8 cellular contexts compared by ENCODE assay signal in genomic region chr20:18466574-18466893, GRCh38. TPM values are rescaled to one million over a fixed set of nuclear protein-coding genes. Genes with fewer than 3 reads are reported as not detected.
DNase-seq lines count a peak whose midpoint lies in the region; ATAC-seq and TF ChIP-seq lines count a peak whose summit lies in the region.

No MANE protein-coding gene starts in this region.

- H3K4me3 ChIP-seq in fibroblast of the aortic adventitia (ENCODE audit: low read depth, low read length) (peak overlapping the region; percentile 97), parathyroid adenoma (ENCODE audit: low read depth, low read length) (peak overlapping the region; percentile 91)

- H3K4me1 ChIP-seq in parathyroid adenoma = no peaks in the 10 kb centered on the region

- no peak overlapping the region for H3K9ac ChIP-seq in parathyroid adenoma

- TF ChIP-seq POLR2A in Raji (IDR thresholded peaks at IDR 0.05; ENCODE audit: insufficient read depth, low read depth, low read length) = peak; percentile 34; the same call in 1 of the 2 replicates

- no peaks in the 10 kb centered on the region for H3K9me3 Mint-ChIP-seq in HFFc6

- no peak for DNase-seq in HFFc6
- no peak for DNase-seq in fibroblast of the aortic adventitia (ENCODE audit: low read depth)
- no peak for DNase-seq in KG1 (lab: John Stamatoyannopoulos, UW)
- no peak for DNase-seq in NOMO-1 treated with dmso at 0.1 percent for 144 hours (lab: John Stamatoyannopoulos, UW; ENCODE audit: unreplicated experiment)

- peak overlapping the region; percentile 83 for H3K27ac ChIP-seq in parathyroid adenoma

- ATAC-seq in GM18502 (IDR thresholded peaks at IDR 0.05; ENCODE audit: poor library complexity, unreplicated experiment) (peak; percentile 29), HG02885 (IDR thresholded peaks at IDR 0.05; ENCODE audit: poor library complexity, unreplicated experiment) (no peak)

- peak overlapping the region; percentile 92 for H2AFZ ChIP-seq in parathyroid adenoma

- H3K4me2 ChIP-seq in parathyroid adenoma (ENCODE audit: low read length) = peak overlapping the region; percentile 89

- TF ChIP-seq CTCF in HFFc6 (IDR thresholded peaks at IDR 0.05) (no peak), fibroblast of the aortic adventitia (IDR thresholded peaks at IDR 0.05; ENCODE audit: insufficient read depth, low read length) (no peak), parathyroid adenoma (IDR thresholded peaks at IDR 0.05) (no peak)

- peaks cover 25% of the 10 kb centered on the region for H3K4me1 Mint-ChIP-seq in HFFc6 (ENCODE audit: low read depth)

- H3K4me3 Mint-ChIP-seq in HFFc6 = peak overlapping the region; percentile 99

- no peaks in the 10 kb centered on the region for H3K27me3 ChIP-seq in parathyroid adenoma (ENCODE audit: control insufficient read depth, insufficient read depth, low read length)

- peak overlapping the region; percentile 99 for H3K27ac Mint-ChIP-seq in HFFc6

- H3K79me2 ChIP-seq in parathyroid adenoma = peaks cover 8% of the 10 kb centered on the region

- H3K9me3 ChIP-seq in parathyroid adenoma (ENCODE audit: control insufficient read depth, low read length) = no peaks in the 10 kb centered on the region

- no peaks in the 10 kb centered on the region; the same call in 1 of the 2 replicates for H3K36me3 Mint-ChIP-seq in HFFc6 (ENCODE audit: low read depth)

- H3K27me3 Mint-ChIP-seq in HFFc6 (ENCODE audit: insufficient read depth) = no peaks in the 10 kb centered on the region; the same call in 1 of the 2 replicates

- no peaks in the 10 kb centered on the region for H3K36me3 ChIP-seq in parathyroid adenoma (ENCODE audit: control insufficient read depth, insufficient read depth, low read length)

RNA-seq across cellular contexts. Expression of gene DZANK1, which starts 0.3 kb away (rescaled TPM):
- 1 to 10 TPM; 1.1 to 1.6 (median 1.5) TPM for total RNA-seq in HFFc6 (2021; fragmentation: NEBNext Ultra II Directional; extraction: Animal tissue kit (Norgen Biotek cat#: 25700))
- 0.99 and 1.5 TPM in 2 replicates for total RNA-seq in fibroblast of the aortic adventitia (ENCODE audit: low replicate concordance)

RNA-seq across cellular contexts. Expression of gene POLR3F, which starts 0.7 kb away (rescaled TPM):
- 10 to 100 TPM; 10.7 to 12.8 (median 12.0) TPM for total RNA-seq in HFFc6 (2021; fragmentation: NEBNext Ultra II Directional; extraction: Animal tissue kit (Norgen Biotek cat#: 25700))
- total RNA-seq in fibroblast of the aortic adventitia (ENCODE audit: low replicate concordance) = 4.3 and 13.7 TPM in 2 replicates

RNA-seq across cellular contexts. Expression of gene RBBP9, which starts 30.5 kb away (rescaled TPM):
- total RNA-seq in HFFc6 (2021; fragmentation: NEBNext Ultra II Directional; extraction: Animal tissue kit (Norgen Biotek cat#: 25700)) = 10 to 100 TPM; 11.5 to 17.5 (median 15.8) TPM
- total RNA-seq in fibroblast of the aortic adventitia (ENCODE audit: low replicate concordance) = 6.4 and 34.6 TPM in 2 replicates

RNA-seq across cellular contexts. Expression of gene SEC23B, which starts 41.2 kb away (rescaled TPM):
- total RNA-seq in HFFc6 (2021; fragmentation: NEBNext Ultra II Directional; extraction: Animal tissue kit (Norgen Biotek cat#: 25700)) = 10 to 100 TPM; 50.8 to 63.4 (median 57.6) TPM
- 21.0 and 45.6 TPM in 2 replicates for total RNA-seq in fibroblast of the aortic adventitia (ENCODE audit: low replicate concordance)
